Comparison of ENCODE assay signal across 17 cellular contexts in genomic region chr3:65617787-65618186, GRCh38.
"Had no signal": no experiment of that assay in that cellular context is flagged by ENCODE, and none has a peak within 500 bp of the region (broad histone marks: within the 10 kb centered on the region; RNA-seq: fewer than 3 reads in every experiment).

No MANE protein-coding gene starts in this region.

- FAIRE-seq: frontal cortex had no signal

- DNase-seq: effector CD4-positive, alpha-beta T cell; endodermal cell; heart right ventricle; hypothalamus; lower lobe of right lung; naive thymus-derived CD4-positive, alpha-beta T cell; stimulated activated naive CD4-positive, alpha-beta T cell; stomach; substantia nigra; transverse colon had no signal

- H3K27ac Mint-ChIP-seq: endodermal cell; memory B cell; naive thymus-derived CD4-positive, alpha-beta T cell had no signal

- H3K4me1 ChIP-seq: lower lobe of right lung, transverse colon had no signal

- ATAC-seq: left lobe of liver; lower lobe of right lung; naive thymus-derived CD4-positive, alpha-beta T cell; sciatic nerve had no signal

- H3K27me3 Mint-ChIP-seq: memory B cell; naive thymus-derived CD4-positive, alpha-beta T cell had no signal

- H3K4me3 Mint-ChIP-seq: endodermal cell; memory B cell; naive thymus-derived CD4-positive, alpha-beta T cell had no signal

- H3K4me3 ChIP-seq: coronary artery, heart right ventricle, lower lobe of right lung, stomach, thoracic aorta, transverse colon had no signal

- H3K4me1 Mint-ChIP-seq: memory B cell; naive thymus-derived CD4-positive, alpha-beta T cell had no signal

- H3K27me3 ChIP-seq: heart right ventricle, neutrophil, stomach, transverse colon had no signal

- H3K9me3 Mint-ChIP-seq: endodermal cell had no signal

- H3K9me3 ChIP-seq: heart right ventricle, lower lobe of right lung, neutrophil, stomach, thoracic aorta, transverse colon had no signal

- H3K36me3 Mint-ChIP-seq: memory B cell; naive thymus-derived CD4-positive, alpha-beta T cell had no signal

- H3K27ac ChIP-seq: coronary artery, lower lobe of right lung, neutrophil, stomach, thoracic aorta, transverse colon had no signal

- H3K36me3 ChIP-seq: heart right ventricle, lower lobe of right lung, neutrophil, stomach, thoracic aorta, transverse colon had no signal
